Comparison of ENCODE assay signal across 8 cellular contexts in the genomic region with DNA sequence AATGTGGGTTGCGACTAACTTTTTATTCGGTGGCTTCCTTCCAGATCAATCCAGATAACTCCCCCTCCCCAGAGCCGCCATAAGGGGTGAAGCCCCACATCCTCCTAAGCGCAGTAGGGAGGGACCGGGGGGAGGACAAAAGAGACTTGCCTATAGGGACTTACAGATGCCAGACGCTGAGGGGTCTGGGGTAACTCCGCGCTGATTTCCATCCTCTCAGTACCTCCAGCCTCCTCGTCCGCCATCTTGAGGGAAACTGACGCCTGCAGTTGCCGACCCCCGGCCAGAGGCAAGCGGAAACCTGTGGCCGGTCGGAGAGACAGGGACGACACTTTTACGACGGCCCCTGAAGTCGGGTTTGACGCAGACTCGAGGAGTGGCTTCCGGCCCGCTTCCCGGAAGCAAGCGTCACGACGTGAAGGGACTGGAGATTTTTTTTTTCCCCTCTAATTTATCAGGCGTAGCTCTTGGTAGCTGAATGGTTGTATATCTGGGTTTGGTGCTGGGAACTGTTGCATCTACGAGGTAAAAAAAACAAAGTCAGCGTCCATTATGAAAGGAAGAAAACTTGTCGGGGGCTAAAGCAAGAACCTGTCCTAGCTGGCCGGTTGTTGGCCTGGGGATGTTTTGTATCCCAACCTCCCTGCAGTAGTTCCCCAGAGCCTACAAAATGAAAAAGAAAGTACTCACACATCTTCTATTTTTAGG. TPM values are rescaled to one million over a fixed set of nuclear protein-coding genes. Genes with fewer than 3 reads are reported as not detected.
DNase-seq lines count a peak whose midpoint lies in the region; ATAC-seq, FAIRE-seq and TF ChIP-seq lines count a peak whose summit lies in the region.

A gene (minus strand): TSS at position 261 of the 708 bp plus-strand sequence. CDS start 16 bp downstream, at position 245.

- TF ChIP-seq POLR2A in GM12891 (IDR thresholded peaks at IDR 0.05; ENCODE audit: low read depth, low read length) = peak; percentile 80

- peak within 1 kb of the TSS; percentile 60 to 92 (median 78) for H3K4me3 ChIP-seq in heart right ventricle

- intact Hi-C loops in heart right ventricle (cut with DNase I) (loop anchor here in 2 of 10 donors (1.0 to 10.0 kb wide), 3 partner anchors 17 to 226 kb away; a partner anchor contains a TSS), posterior cingulate gyrus (cut with DNase I) (loop anchor here (10.0 kb wide), 1 partner anchor 79 kb away; a partner anchor contains a TSS)

- H3K4me3 Mint-ChIP-seq in T-helper 1 cell treated with Interleukin-12 subunit alpha and Interleukin-12 subunit beta and Interleukin-4 antibody, amounts not matched to agents 30 μg/mL and 1 μg/mL, for 36 hours = peak within 1 kb of the TSS; percentile 88
- H3K4me3 Mint-ChIP-seq in type B pancreatic cell = peak within 1 kb of the TSS; percentile 95

- peaks cover 44% of the 10 kb centered on the region for H3K4me1 Mint-ChIP-seq in T-helper 1 cell treated with Interleukin-12 subunit alpha and Interleukin-12 subunit beta and Interleukin-4 antibody, amounts not matched to agents 30 μg/mL and 1 μg/mL, for 36 hours (ENCODE audit: low read depth)
- peaks cover 26% of the 10 kb centered on the region for H3K4me1 Mint-ChIP-seq in type B pancreatic cell (ENCODE audit: unreplicated experiment)

- ATAC-seq in HG02852 (IDR thresholded peaks at IDR 0.05; ENCODE audit: unreplicated experiment) (peak; percentile 85), heart right ventricle (peak; percentile 95 to 99 (median 98))

- 0 to 1% methylated on average over 33 of the region's 33 CpGs for WGBS in heart right ventricle, 2 donors

- H3K27ac Mint-ChIP-seq in T-helper 1 cell treated with Interleukin-12 subunit alpha and Interleukin-12 subunit beta and Interleukin-4 antibody, amounts not matched to agents 30 μg/mL and 1 μg/mL, for 36 hours = peak within 1 kb of the TSS; percentile 95
- H3K27ac Mint-ChIP-seq in type B pancreatic cell = peak within 1 kb of the TSS; percentile 91

- H3K4me1 ChIP-seq in heart right ventricle = peaks cover 3 to 44% (median 32%) of the 10 kb centered on the region in 9 donors

- H3K9me3 Mint-ChIP-seq in T-helper 1 cell treated with Interleukin-12 subunit alpha and Interleukin-12 subunit beta and Interleukin-4 antibody, amounts not matched to agents 30 μg/mL and 1 μg/mL, for 36 hours = no peaks in the 10 kb centered on the region
- H3K9me3 Mint-ChIP-seq in type B pancreatic cell = no peaks in the 10 kb centered on the region

- H3K27me3 ChIP-seq in heart right ventricle = no peaks in the 10 kb centered on the region

- H3K9me3 ChIP-seq in heart right ventricle = no peaks in the 10 kb centered on the region

- peaks cover 0 to 21% (median 0%) of the 10 kb centered on the region in 9 donors for H3K36me3 ChIP-seq in heart right ventricle

- peak within 1 kb of the TSS; percentile 52 to 98 (median 94) for H3K27ac ChIP-seq in heart right ventricle

- peaks cover 22% of the 10 kb centered on the region for H3K36me3 Mint-ChIP-seq in T-helper 1 cell treated with Interleukin-12 subunit alpha and Interleukin-12 subunit beta and Interleukin-4 antibody, amounts not matched to agents 30 μg/mL and 1 μg/mL, for 36 hours (ENCODE audit: low read depth)
- H3K36me3 Mint-ChIP-seq in type B pancreatic cell = peaks cover 25% of the 10 kb centered on the region

- H3K27me3 Mint-ChIP-seq in T-helper 1 cell treated with Interleukin-12 subunit alpha and Interleukin-12 subunit beta and Interleukin-4 antibody, amounts not matched to agents 30 μg/mL and 1 μg/mL, for 36 hours (ENCODE audit: low read depth) = no peaks in the 10 kb centered on the region
- no peaks in the 10 kb centered on the region for H3K27me3 Mint-ChIP-seq in type B pancreatic cell

- FAIRE-seq in GM12891 (lab: Jason Lieb, UNC) = peak; percentile 84

- DNase-seq in GM12891 (ENCODE audit: insufficient read length, low spot score) (peak; percentile 71), NCI-H1694 (lab: John Stamatoyannopoulos, UW) (peak; percentile 51), amniotic epithelial cell (ENCODE audit: low read depth) (peak; percentile 90), heart right ventricle (peak; percentile 89 to 95), posterior cingulate gyrus (peak; percentile 84 to 98 (median 88)), type B pancreatic cell (ENCODE audit: extremely low spot score, unreplicated experiment) (peak; percentile 87)

- no peak for TF ChIP-seq CTCF in heart right ventricle (IDR thresholded peaks at IDR 0.05)
- TF ChIP-seq CTCF in type B pancreatic cell (conservative IDR thresholded peaks at IDR 0.05) = no peak

TF ChIP-seq in GM12891, 5 proteins besides CTCF, POLR2A, EP300 and RAD21:
- TF ChIP-seq SPI1 (IDR thresholded peaks at IDR 0.05; ENCODE audit: low read depth, low read length) (no peak; the same call in 1 of the 2 replicates), TAF1 (IDR thresholded peaks at IDR 0.05; ENCODE audit: low read depth, low read length) (peak; percentile 77), PAX5 (IDR thresholded peaks at IDR 0.05; ENCODE audit: insufficient read depth, low read length, severe bottlenecking) (no peak), POLR2AphosphoS5 (IDR thresholded peaks at IDR 0.05; ENCODE audit: low read depth, low read length) (peak; percentile 55), POU2F2 (IDR thresholded peaks at IDR 0.05; ENCODE audit: low read depth, low read length) (peak; percentile 71; the same call in 1 of the 2 replicates)

RNA-seq across cellular contexts. Expression of the gene that starts here (rescaled TPM):
- 8.3 TPM for polyA plus RNA-seq in GM12891 (2012; ENCODE audit: low read depth, missing spikeins)
- total RNA-seq in heart right ventricle (10 to 100 TPM; 19.2 to 46.2 (median 28.1) TPM), type B pancreatic cell (ENCODE audit: low replicate concordance) (21.1 and 28.3 TPM in 2 replicates)
- 1 to 10 TPM; 3.8 to 4.8 TPM for polyA plus RNA-seq in heart right ventricle

Comparison
In these comparisons a context has a peak if more than half of its experiments do, and no peak if none do; other contexts are left out.
1. Peak in every context shown above with its lines: DNase-seq, ATAC-seq, H3K4me3 ChIP-seq and H3K27ac ChIP-seq.